Comparison of ENCODE assay signal across 19 cellular contexts in genomic region chr2:241797441-241798080, GRCh38. TPM values are rescaled to one million over a fixed set of nuclear protein-coding genes. Genes with fewer than 3 reads are reported as not detected.
A peak's percentile ranks its signal among the peaks of the same experiment; 100 is the strongest.
DNase-seq lines count a peak whose midpoint lies in the region; ATAC-seq and TF ChIP-seq lines count a peak whose summit lies in the region.
"Had no signal": no experiment of that assay in that cellular context is flagged by ENCODE, and none has a peak within 500 bp of the region (broad histone marks: within the 10 kb centered on the region; RNA-seq: fewer than 3 reads in every experiment).

No MANE protein-coding gene starts in this region.

- intact Hi-C loops in activated CD4-positive, alpha-beta T cell treated with anti-CD3 and anti-CD28 coated beads, Interleukin-2, amount 10 ng/mL, durations not matched to agents 24 days and 14 days (cut with micrococcal nuclease) = no loop called here
- intact Hi-C loops in left ventricle myocardium inferior (cut with micrococcal nuclease) (no loop called here), psoas muscle (cut with DNase I) (no loop called here)

- no peak overlapping the region for H3K27ac Mint-ChIP-seq in activated CD4-positive, alpha-beta T cell treated with anti-CD3 and anti-CD28 coated beads, Interleukin-2, amount 10 ng/mL, durations not matched to agents 24 days and 14 days
- H3K27ac Mint-ChIP-seq: activated CD4-positive, alpha-beta T cell treated with anti-CD3 and anti-CD28 coated beads for 36 hours had no signal

- no peaks in the 10 kb centered on the region for H3K27me3 Mint-ChIP-seq in activated CD4-positive, alpha-beta T cell treated with anti-CD3 and anti-CD28 coated beads, Interleukin-2, amount 10 ng/mL, durations not matched to agents 24 days and 14 days
- H3K27me3 Mint-ChIP-seq: activated CD4-positive, alpha-beta T cell treated with anti-CD3 and anti-CD28 coated beads for 36 hours had no signal

- ATAC-seq in psoas muscle (no peak), GM21381 (IDR thresholded peaks at IDR 0.05; ENCODE audit: unreplicated experiment) (no peak), GM18519 (IDR thresholded peaks at IDR 0.05; ENCODE audit: low FRiP score, unreplicated experiment) (no peak)
- ATAC-seq: HCT116 had no signal

- DNase-seq in activated CD4-positive, alpha-beta T cell treated with anti-CD3 and anti-CD28 coated beads, Interleukin-2, amount 10 ng/mL, durations not matched to agents 24 days and 14 days = peak; percentile 53
- no peak for DNase-seq in activated CD4-positive, alpha-beta T cell treated with anti-CD3 and anti-CD28 coated beads for 48 hours
- peak; percentile 78 for DNase-seq in NCI-H2029 treated with DMSO at 0.1 percent for 48 hours (lab: John Stamatoyannopoulos, UW)
- peak; percentile 4 for DNase-seq in left ventricle myocardium inferior
- peak; percentile 5 to 43 for DNase-seq in psoas muscle
- no peak for DNase-seq in NCI-H1417 (lab: John Stamatoyannopoulos, UW)
- DNase-seq: GDM1; KBM-7; NCI-H1436; NCI-H510A; stimulated activated CD4-positive, alpha-beta T cell treated with anti-CD3 and anti-CD28 coated beads, Interleukin-1b, Interleukin-23, amount 100 ng/mL, for 48 hours; stimulated activated CD8-positive, alpha-beta memory T cell treated with anti-CD3 and anti-CD28 coated beads, Interleukin-4, amount 100 ng/mL, for 48 hours had no signal

- H3K36me3 ChIP-seq in left ventricle myocardium inferior = no peaks in the 10 kb centered on the region
- no peaks in the 10 kb centered on the region for H3K36me3 ChIP-seq in psoas muscle (ENCODE audit: insufficient read depth in 1 of 2, low read depth in 1 of 2)
- H3K36me3 ChIP-seq: tibial nerve had no signal

- TF ChIP-seq CTCF in left ventricle myocardium inferior (IDR thresholded peaks at IDR 0.05; ENCODE audit: borderline replicate concordance) (no peak), psoas muscle (IDR thresholded peaks at IDR 0.05) (no peak)

- H3K9me3 ChIP-seq in left ventricle myocardium inferior (replicated peaks) (no peaks in the 10 kb centered on the region), psoas muscle (no peaks in the 10 kb centered on the region)
- H3K9me3 ChIP-seq: tibial nerve had no signal

- no peaks in the 10 kb centered on the region for H3K4me1 Mint-ChIP-seq in activated CD4-positive, alpha-beta T cell treated with anti-CD3 and anti-CD28 coated beads, Interleukin-2, amount 10 ng/mL, durations not matched to agents 24 days and 14 days
- H3K4me1 Mint-ChIP-seq: activated CD4-positive, alpha-beta T cell treated with anti-CD3 and anti-CD28 coated beads for 36 hours had no signal

- H3K36me3 Mint-ChIP-seq in activated CD4-positive, alpha-beta T cell treated with anti-CD3 and anti-CD28 coated beads, Interleukin-2, amount 10 ng/mL, durations not matched to agents 24 days and 14 days (ENCODE audit: low read depth) = no peaks in the 10 kb centered on the region

- no peak overlapping the region for H3K4me3 ChIP-seq in left ventricle myocardium inferior
- H3K4me3 ChIP-seq in psoas muscle = no peak overlapping the region
- H3K4me3 ChIP-seq: coronary artery, tibial nerve had no signal

- no peak overlapping the region for H3K27ac ChIP-seq in left ventricle myocardium inferior (replicated peaks)
- no peak overlapping the region for H3K27ac ChIP-seq in psoas muscle
- H3K27ac ChIP-seq: coronary artery, tibial nerve had no signal

- H3K4me3 Mint-ChIP-seq in activated CD4-positive, alpha-beta T cell treated with anti-CD3 and anti-CD28 coated beads, Interleukin-2, amount 10 ng/mL, durations not matched to agents 24 days and 14 days = no peak overlapping the region
- H3K4me3 Mint-ChIP-seq: activated CD4-positive, alpha-beta T cell treated with anti-CD3 and anti-CD28 coated beads for 36 hours had no signal

- 63 to 69% (median 64%) methylated on average over 19 of the region's 19 CpGs for WGBS in psoas muscle, 3 donors

- H3K27me3 ChIP-seq in left ventricle myocardium inferior (ENCODE audit: low read depth) (peaks cover 9% of the 10 kb centered on the region), psoas muscle (ENCODE audit: insufficient read depth in 3 of 3, low read length in 2 of 3) (no peaks in the 10 kb centered on the region)

- peaks cover 9% of the 10 kb centered on the region for H3K9me3 Mint-ChIP-seq in activated CD4-positive, alpha-beta T cell treated with anti-CD3 and anti-CD28 coated beads, Interleukin-2, amount 10 ng/mL, durations not matched to agents 24 days and 14 days

- H3K4me1 ChIP-seq in left ventricle myocardium inferior = no peaks in the 10 kb centered on the region
- H3K4me1 ChIP-seq in psoas muscle = no peaks in the 10 kb centered on the region
- H3K4me1 ChIP-seq: tibial nerve had no signal

RNA-seq across cellular contexts. Expression of gene NEU4, which starts 11.4 kb away (rescaled TPM):
- 1.0 and 1.2 TPM in 2 replicates for total RNA-seq in activated CD4-positive, alpha-beta T cell treated with anti-CD3 and anti-CD28 coated beads, Interleukin-2, amount 10 ng/mL, durations not matched to agents 24 days and 14 days
- total RNA-seq in left ventricle myocardium inferior (not detected), psoas muscle (10 to 100 TPM in 2 of 4 donors, 1 to 10 TPM in 1, under 1 TPM in 1; 0.44 to 18.0 (median 9.1) TPM)
- polyA plus RNA-seq in psoas muscle = 10 to 100 TPM in 1 of 3 donors, 1 to 10 TPM in 1, under 1 TPM in 1; 0.73 to 54.6 (median 3.4) TPM
- total RNA-seq: esophagus mucosa had no signal

RNA-seq across cellular contexts. Expression of gene GAL3ST2, which starts 20.9 kb away (rescaled TPM):
- 0.52 and 1.2 TPM in 2 replicates for total RNA-seq in activated CD4-positive, alpha-beta T cell treated with anti-CD3 and anti-CD28 coated beads, Interleukin-2, amount 10 ng/mL, durations not matched to agents 24 days and 14 days
- total RNA-seq in left ventricle myocardium inferior (not detected), psoas muscle (under 1 TPM in 1 of 4 donors, not detected in 3; 0.16 TPM)
- under 1 TPM in 1 of 3 donors, not detected in 2; 0.14 TPM for polyA plus RNA-seq in psoas muscle
- total RNA-seq: esophagus mucosa had no signal

Comparison
In these comparisons a context has a peak if more than half of its experiments do, and no peak if none do; other contexts are left out.
1. DNase-seq: peak in activated CD4-positive, alpha-beta T cell treated with anti-CD3 and anti-CD28 coated beads, Interleukin-2, amount 10 ng/mL, durations not matched to agents 24 days and 14 days (single experiment), NCI-H2029 treated with DMSO at 0.1 percent for 48 hours (single experiment), left ventricle myocardium inferior (single experiment) and psoas muscle (2 of 2); none in activated CD4-positive, alpha-beta T cell treated with anti-CD3 and anti-CD28 coated beads for 48 hours (single experiment) and NCI-H1417 (0 of 3).